19 cellular contexts compared by ENCODE assay signal in genomic region chr16:10078541-10078949, GRCh38.
A peak's percentile ranks its signal among the peaks of the same experiment; 100 is the strongest.
DNase-seq lines count a peak whose midpoint lies in the region; ATAC-seq, FAIRE-seq and TF ChIP-seq lines count a peak whose summit lies in the region.
"Had no signal": no experiment of that assay in that cellular context is flagged by ENCODE, and none has a peak within 500 bp of the region (broad histone marks: within the 10 kb centered on the region; RNA-seq: fewer than 3 reads in every experiment).

No MANE protein-coding gene starts in this region.

- peak overlapping the region; percentile 48; the same call in 1 of the 2 replicates for H2BK15ac ChIP-seq in H1 (ENCODE audit: low read length)

- H2BK12ac ChIP-seq in H1 (ENCODE audit: low read depth, low read length), result no peak overlapping the region

- WGBS in H1 (ENCODE audit: extremely low coverage in 1 of 2, insufficient coverage in 1 of 2, insufficient read length in 1 of 2, insufficient replicate concordance in 2 of 2, low coverage in 1 of 2, low lambda C conversion rate in 2 of 2, missing lambda C conversion rate in 1 of 2), 2 experiments, result 58% methylated on average over 7 of the region's 7 CpGs; no CpG with 5 or more reads in 1 of the 2 experiments

- H2AFZ ChIP-seq in H1 (ENCODE audit: low read length), result peak overlapping the region; percentile 74; the same call in 1 of the 2 replicates

- H3K36me3 ChIP-seq in Panc1 (ENCODE audit: control insufficient read depth, insufficient read depth, low read length) (no peaks in the 10 kb centered on the region), H1 (ENCODE audit: control insufficient read depth in 2 of 4, insufficient read depth in 4 of 4, low read length in 3 of 4) (no peaks in the 10 kb centered on the region)
- H3K36me3 ChIP-seq: SJSA1, tibial nerve had no signal

- H3K56ac ChIP-seq in H1 (replicated peaks; ENCODE audit: insufficient read length, low read depth, low read length), result no peak overlapping the region

- H2BK5ac ChIP-seq in H1 (ENCODE audit: low read depth, low read length), result no peak overlapping the region

- no peak overlapping the region for H3K4ac ChIP-seq in H1 (replicated peaks; ENCODE audit: insufficient read length, low read depth, low read length)

- H3K79me2 ChIP-seq in H1 (ENCODE audit: control insufficient read depth in 1 of 2, insufficient read depth in 2 of 2, low read length in 2 of 2), result no peaks in the 10 kb centered on the region; a peak in 1 of 4 replicates

- H3K27ac Mint-ChIP-seq in neural crest cell (ENCODE audit: unreplicated experiment) (peak overlapping the region; percentile 40), MCF 10A (ENCODE audit: low read depth, unreplicated experiment) (no peak overlapping the region)
- H3K27ac Mint-ChIP-seq: activated CD4-positive, alpha-beta memory T cell treated with anti-CD3 and anti-CD28 coated beads for 36 hours; dendritic cell treated with granulocyte-macrophage colony-stimulating factor and Interleukin-4, amounts not matched to agents 40 ng/mL and 50 ng/mL, for 4 days; natural killer cell treated with Interleukin-12 subunit alpha and Interleukin-12 subunit beta and Interleukin-15 and Interleukin-18, amount 100 ng/mL, for 72 hours had no signal

- ATAC-seq in Panc1 (no peak), GM18873 (IDR thresholded peaks at IDR 0.05; ENCODE audit: low FRiP score, unreplicated experiment) (no peak)
- ATAC-seq: natural killer cell treated with Interleukin-12 subunit alpha and Interleukin-12 subunit beta and Interleukin-15 and Interleukin-18, amount 100 ng/mL, for 72 hours; right cardiac atrium had no signal

- no peak overlapping the region for H3K4me2 ChIP-seq in H1 (ENCODE audit: insufficient read depth in 1 of 2, low read depth in 2 of 2, low read length in 2 of 2)

- no peak overlapping the region for H4K8ac ChIP-seq in H1 (ENCODE audit: extremely low read depth, insufficient read depth, low read length)

- H3K4me1 Mint-ChIP-seq in neural crest cell (peaks cover 17% of the 10 kb centered on the region), MCF 10A (ENCODE audit: insufficient read depth, unreplicated experiment) (peaks cover 8% of the 10 kb centered on the region)

- intact Hi-C loops in Panc1 (cut with micrococcal nuclease; ENCODE audit: unreplicated experiment) (no loop called here), MCF 10A (cut with micrococcal nuclease) (no loop called here)

- TF ChIP-seq RAD21 in H1 (IDR thresholded peaks at IDR 0.05 in 1 of 2, conservative IDR thresholded peaks at IDR 0.05 in 1 of 2; ENCODE audit: low read depth in 2 of 2, low read length in 2 of 2), result peak; percentile 73 to 81

- H3K9ac ChIP-seq in H1 (replicated peaks in 1 of 4; ENCODE audit: extremely low read depth in 1 of 4, low read depth in 3 of 4, low read length in 3 of 4), result no peak overlapping the region

- no peaks in the 10 kb centered on the region for H3K23me2 ChIP-seq in H1 (ENCODE audit: low read depth, low read length)

- H3K4me1 ChIP-seq in Panc1 (ENCODE audit: control insufficient read depth, insufficient read depth, low read length), result peaks cover 45% of the 10 kb centered on the region
- peaks cover 5 to 7% (median 6%) of the 10 kb centered on the region in 4 experiments; a peak in 3 of 7 replicates for H3K4me1 ChIP-seq in H1 (replicated peaks in 1 of 4; ENCODE audit: control insufficient read depth in 3 of 4, insufficient read depth in 4 of 4, low read length in 3 of 4)
- H3K4me1 ChIP-seq: SJSA1, tibial nerve had no signal

- H3K9me3 Mint-ChIP-seq in neural crest cell (no peaks in the 10 kb centered on the region), MCF 10A (ENCODE audit: unreplicated experiment) (peaks cover 31% of the 10 kb centered on the region)
- H3K9me3 Mint-ChIP-seq: dendritic cell treated with granulocyte-macrophage colony-stimulating factor and Interleukin-4, amounts not matched to agents 40 ng/mL and 50 ng/mL, for 4 days; natural killer cell treated with Interleukin-12 subunit alpha and Interleukin-12 subunit beta and Interleukin-15 and Interleukin-18, amount 100 ng/mL, for 72 hours had no signal

- in situ Hi-C loops in Panc1 (cut with HindIII; ENCODE audit: low pct_unique_long_range_greater_than_20kb, low sequenced_read_pairs), result no loop called here

- H4K91ac ChIP-seq in H1 (replicated peaks; ENCODE audit: insufficient read length, low read length), result no peak overlapping the region

- FAIRE-seq in H1 (lab: Jason Lieb, UNC), result peak; percentile 42
- FAIRE-seq: TTC549 had no signal

- peaks cover 4% of the 10 kb centered on the region for H3K27me3 Mint-ChIP-seq in neural crest cell (ENCODE audit: low read depth)
- no peaks in the 10 kb centered on the region for H3K27me3 Mint-ChIP-seq in MCF 10A (ENCODE audit: insufficient read depth, unreplicated experiment)
- H3K27me3 Mint-ChIP-seq: activated CD4-positive, alpha-beta memory T cell treated with anti-CD3 and anti-CD28 coated beads for 36 hours had no signal

- CTCF ChIA-PET in Panc1 (lab: Charles Lee), result interaction anchor here (1.0 kb wide), 1 partner anchor 100 kb away, joined by 3 read pairs; no protein-coding TSS in a partner anchor
- CTCF ChIA-PET in H1 (lab: Charles Lee; ENCODE audit: partially characterized antibody), result interaction anchor here (0.6 to 4.7 kb wide), 14 partner anchors 9 to 1268 kb away, joined by 3 to 16 read pairs (median 3); partner anchors contain the start of gene GRIN2A
- CTCF ChIA-PET in MCF 10A (lab: Yijun Ruan, JAX), result no interaction called here

- H3K27me3 ChIP-seq in Panc1 (ENCODE audit: control insufficient read depth, insufficient read depth, low read length) (no peaks in the 10 kb centered on the region), H1 (replicated peaks in 1 of 4; ENCODE audit: control insufficient read depth in 3 of 4, extremely low read depth in 1 of 4, insufficient read depth in 3 of 4, low read length in 3 of 4) (peaks cover 0 to 2% (median 0%) of the 10 kb centered on the region in 4 experiments; a peak in 2 of 7 replicates)
- H3K27me3 ChIP-seq: SJSA1, tibial nerve had no signal

- DNase-seq in ELF-1 (ENCODE audit: low read depth, low spot score) (peak; percentile 87), Panc1 (ENCODE audit: low read depth, low spot score) (no peak), H1 (ENCODE audit: low read depth in 1 of 2, low spot score in 2 of 2) (peak; percentile 59 to 76), neural crest cell (ENCODE audit: low read depth, low spot score) (peak; percentile 2), MCF 10A (ENCODE audit: unreplicated experiment) (no peak), activated gamma-delta T cell (lab: John Stamatoyannopoulos, UW) (no peak)
- no peak for DNase-seq in stimulated activated CD4-positive, alpha-beta T cell treated with anti-CD3 and anti-CD28 coated beads, Interleukin-4, amount 100 ng/mL, for 24 hours
- DNase-seq: activated CD4-positive, alpha-beta memory T cell treated with anti-CD3 and anti-CD28 coated beads for 36 hours; MV-4-11; stimulated activated CD4-positive, alpha-beta T cell treated with anti-CD3 and anti-CD28 coated beads, Interleukin-2, amount 100 ng/mL, for 24 hours; stimulated activated CD8-positive, alpha-beta memory T cell treated with anti-CD3 and anti-CD28 coated beads, Interleukin-4, amount 100 ng/mL, for 48 hours had no signal

- H3K9me3 ChIP-seq in Panc1 (ENCODE audit: control insufficient read depth, insufficient read depth, low read depth, low read length), result no peaks in the 10 kb centered on the region
- H3K9me3 ChIP-seq in H1 (ENCODE audit: insufficient read depth in 2 of 2, low read depth in 1 of 2, low read length in 1 of 2), result no peaks in the 10 kb centered on the region
- H3K9me3 ChIP-seq: Caco-2, SJSA1 had no signal

- no peak overlapping the region for H2AK5ac ChIP-seq in H1 (ENCODE audit: low read depth, low read length)

- H3K27ac ChIP-seq in Panc1 (ENCODE audit: low read length) (peak overlapping the region; percentile 83), H1 (ENCODE audit: low read depth, low read length) (no peak overlapping the region)
- H3K27ac ChIP-seq: SJSA1, tibial nerve had no signal

- H3K36me3 Mint-ChIP-seq in neural crest cell (ENCODE audit: low read depth) (no peaks in the 10 kb centered on the region), MCF 10A (ENCODE audit: insufficient read depth, unreplicated experiment) (no peaks in the 10 kb centered on the region)
- H3K36me3 Mint-ChIP-seq: activated CD4-positive, alpha-beta memory T cell treated with anti-CD3 and anti-CD28 coated beads for 36 hours; natural killer cell treated with Interleukin-12 subunit alpha and Interleukin-12 subunit beta and Interleukin-15 and Interleukin-18, amount 100 ng/mL, for 72 hours had no signal

- BruUV-seq in Panc1 (replicated peaks; lab: Mats Ljungman, UMichigan) (no TSS peak), MCF 10A (replicated peaks; lab: Mats Ljungman, UMichigan) (no TSS peak)

- no peaks in the 10 kb centered on the region for H4K20me1 ChIP-seq in H1 (replicated peaks in 1 of 2; ENCODE audit: control insufficient read depth in 1 of 2, insufficient read depth in 2 of 2, low read length in 2 of 2)

- H3K4me3 Mint-ChIP-seq in neural crest cell, result no peak overlapping the region
- no peak overlapping the region for H3K4me3 Mint-ChIP-seq in MCF 10A (ENCODE audit: unreplicated experiment)
- H3K4me3 Mint-ChIP-seq: activated CD4-positive, alpha-beta memory T cell treated with anti-CD3 and anti-CD28 coated beads for 36 hours; dendritic cell treated with granulocyte-macrophage colony-stimulating factor and Interleukin-4, amounts not matched to agents 40 ng/mL and 50 ng/mL, for 4 days; natural killer cell treated with Interleukin-12 subunit alpha and Interleukin-12 subunit beta and Interleukin-15 and Interleukin-18, amount 100 ng/mL, for 72 hours had no signal

- H3K18ac ChIP-seq in H1 (ENCODE audit: extremely low read depth, low read length), result peak overlapping the region; percentile 43; the same call in 1 of the 2 replicates

- H2BK120ac ChIP-seq in H1 (replicated peaks; ENCODE audit: low read depth, low read length), result no peak overlapping the region

- H4K5ac ChIP-seq in H1 (ENCODE audit: insufficient read length, low read depth, low read length), result no peak overlapping the region

- H3K4me3 ChIP-seq in Panc1 (ENCODE audit: low read depth in 2 of 2, low read length in 2 of 2), result no peak overlapping the region
- H3K4me3 ChIP-seq in H1 (ENCODE audit: extremely low read depth in 1 of 4, insufficient read depth in 2 of 4, low read depth in 3 of 4, low read length in 4 of 4), result no peak overlapping the region
- H3K4me3 ChIP-seq: SJSA1, tibial nerve had no signal

- TF ChIP-seq EP300 in H1 (IDR thresholded peaks at IDR 0.05; ENCODE audit: borderline replicate concordance in 1 of 2, low read depth in 2 of 2, low read length in 2 of 2), result no peak

- peak; percentile 29; the same call in 1 of the 2 replicates for TF ChIP-seq CTCF in Panc1 (IDR thresholded peaks at IDR 0.05)
- peak; percentile 61 to 71 (median 67) for TF ChIP-seq CTCF in H1 (IDR thresholded peaks at IDR 0.05; ENCODE audit: control extremely low read depth in 1 of 3, insufficient read depth in 1 of 3, low read depth in 1 of 3, low read length in 3 of 3)
- TF ChIP-seq CTCF in neural crest cell (conservative IDR thresholded peaks at IDR 0.05), result no peak
- TF ChIP-seq CTCF in MCF 10A (IDR thresholded peaks at IDR 0.05; ENCODE audit: unreplicated experiment), result no peak

- no peak overlapping the region for H3K23ac ChIP-seq in H1 (ENCODE audit: insufficient read length)

- no peaks in the 10 kb centered on the region for H3K79me1 ChIP-seq in H1 (ENCODE audit: low read depth, low read length)

- TF ChIP-seq POLR2A in H1 (IDR thresholded peaks at IDR 0.05; ENCODE audit: control extremely low read depth in 1 of 2, low read depth in 2 of 2, low read length in 2 of 2), result no peak

- POLR2A ChIA-PET in Panc1 (lab: Charles Lee) (interaction anchor here (0.5 kb wide), 1 partner anchor 1218 kb away, joined by 3 read pairs; no protein-coding TSS in a partner anchor), H1 (lab: Charles Lee; ENCODE audit: partially characterized antibody) (no interaction called here), MCF 10A (lab: Yijun Ruan, JAX) (interaction anchor here (0.6 kb wide), 1 partner anchor 255 kb away, joined by 4 read pairs; no protein-coding TSS in a partner anchor)

- H3K14ac ChIP-seq in H1 (ENCODE audit: insufficient read length), result no peak overlapping the region

- H2BK20ac ChIP-seq in H1 (ENCODE audit: low read length), result no peak overlapping the region

Comparison
In these comparisons a context has a peak if more than half of its experiments do, and no peak if none do; other contexts are left out.
1. DNase-seq: peak in ELF-1 (single experiment), H1 (2 of 2) and neural crest cell (single experiment); none in Panc1 (single experiment), stimulated activated CD4-positive, alpha-beta T cell treated with anti-CD3 and anti-CD28 coated beads, Interleukin-4, amount 100 ng/mL, for 24 hours (single experiment), MCF 10A (single experiment) and activated gamma-delta T cell (single experiment).
2. CTCF ChIP-seq: peak in Panc1 (single experiment) and H1 (3 of 3); none in neural crest cell (single experiment) and MCF 10A (single experiment).